1 cellular context compared by ENCODE assay signal in genomic region chr17:75513667-75514052, GRCh38.
TF ChIP-seq lines count a peak whose summit lies in the region.

No MANE protein-coding gene starts in this region.

TF ChIP-seq in WTC11, 78 proteins besides CTCF, POLR2A, EP300 and RAD21 (continued from another document):
- TF ChIP-seq AFF4 (CRISPR knock-in tag; IDR thresholded peaks at IDR 0.05; ENCODE audit: borderline replicate concordance) (no peak), MYBL2 (CRISPR knock-in tag; IDR thresholded peaks at IDR 0.05) (no peak), FOXK1 (CRISPR knock-in tag; IDR thresholded peaks at IDR 0.05) (no peak), PRDM15 (CRISPR knock-in tag; IDR thresholded peaks at IDR 0.05) (no peak), ELF4 (CRISPR knock-in tag; IDR thresholded peaks at IDR 0.05; ENCODE audit: low read depth) (no peak), NR1H2 (CRISPR knock-in tag; IDR thresholded peaks at IDR 0.05) (no peak), STAT6 (CRISPR knock-in tag; conservative IDR thresholded peaks at IDR 0.05; ENCODE audit: low read depth) (no peak), ZSCAN18 (CRISPR knock-in tag; IDR thresholded peaks at IDR 0.05) (no peak), ZBTB21 (CRISPR knock-in tag; IDR thresholded peaks at IDR 0.05; ENCODE audit: borderline replicate concordance) (no peak), ZNF121 (CRISPR knock-in tag; IDR thresholded peaks at IDR 0.05) (no peak), ZMAT4 (CRISPR knock-in tag; IDR thresholded peaks at IDR 0.05) (no peak), JUN (CRISPR knock-in tag; IDR thresholded peaks at IDR 0.05) (no peak)
